Comparison of ENCODE assay signal across 8 cellular contexts in the genomic region with DNA sequence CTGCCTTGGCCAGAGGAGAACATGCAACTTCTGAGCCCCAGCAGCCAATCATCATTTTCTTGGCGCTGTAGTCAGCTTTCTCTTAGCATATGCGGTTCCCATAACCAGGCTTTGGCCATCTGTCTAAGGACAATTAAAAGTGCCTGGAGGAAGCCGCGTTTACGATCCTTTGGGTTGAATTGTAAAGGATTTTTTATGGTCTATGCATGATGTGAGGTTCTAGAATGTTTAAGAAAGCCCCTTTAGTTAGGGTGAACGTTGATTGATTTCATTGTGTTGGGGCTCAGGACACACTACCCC. TPM values are rescaled to one million over a fixed set of nuclear protein-coding genes. Genes with fewer than 3 reads are reported as not detected.
DNase-seq lines count a peak whose midpoint lies in the region; ATAC-seq and TF ChIP-seq lines count a peak whose summit lies in the region.

No MANE protein-coding gene starts in this region.

- H3K9me3 Mint-ChIP-seq in activated B cell treated with CpG ODN at 0.5 μM for 24 hours (no peaks in the 10 kb centered on the region), glutamatergic neuron (ENCODE audit: unreplicated experiment) (peaks cover 10% of the 10 kb centered on the region)

- POLR2A ChIA-PET in activated B cell treated with CpG ODN at 0.5 μM for 24 hours (lab: Charles Lee) = interaction anchor here (0.8 to 14.5 kb wide), 22 partner anchors 9 to 1434 kb away, joined by 3 to 530 read pairs (median 8); a partner anchor contains a TSS

- H3K27ac Mint-ChIP-seq in activated B cell treated with CpG ODN at 0.5 μM for 24 hours = peak overlapping the region; percentile 96
- H3K27ac Mint-ChIP-seq in glutamatergic neuron (ENCODE audit: unreplicated experiment) = peak overlapping the region; percentile 99

- 2 to 5% (median 3%) methylated on average over 6 of the region's 6 CpGs for WGBS in spleen, 5 donors

- H3K36me3 Mint-ChIP-seq in activated B cell treated with CpG ODN at 0.5 μM for 24 hours (ENCODE audit: low read depth) = peaks cover 11% of the 10 kb centered on the region
- H3K36me3 Mint-ChIP-seq in glutamatergic neuron (ENCODE audit: unreplicated experiment) = no peaks in the 10 kb centered on the region

- peak in 1 of 3 donors; percentile 42 for TF ChIP-seq POLR2A in spleen (IDR thresholded peaks at IDR 0.05)

- CTCF ChIA-PET in activated B cell treated with CpG ODN at 0.5 μM for 24 hours (lab: Charles Lee) = interaction anchor here (1.0 to 2.0 kb wide), 4 partner anchors 58 to 134 kb away, joined by 4 to 13 read pairs (median 8); a partner anchor contains a TSS

- H3K4me3 ChIP-seq in H7 (ENCODE audit: insufficient read depth, low read depth, low read length) (peak overlapping the region; percentile 24), spleen (peak overlapping the region; percentile 63 to 95 (median 84))

- ATAC-seq in activated B cell treated with CpG ODN at 0.5 μM for 24 hours (ENCODE audit: low read depth) (no peak), GM19452 (IDR thresholded peaks at IDR 0.05; ENCODE audit: unreplicated experiment) (no peak)

- intact Hi-C loops in activated B cell treated with CpG ODN at 0.5 μM for 24 hours (cut with micrococcal nuclease) = loop anchor here (5.0 to 10.0 kb wide), 5 partner anchors 289 to 1359 kb away; a partner anchor contains a TSS
- intact Hi-C loops in spleen (cut with DNase I; ENCODE audit: low total_unique reads) = loop anchor here (10.0 kb wide), 2 partner anchors 131 to 139 kb away; a partner anchor contains a TSS

- H3K27ac ChIP-seq in spleen = peak overlapping the region; percentile 92 to 99 (median 98)

- TF ChIP-seq CTCF in activated B cell treated with CpG ODN at 0.5 μM for 24 hours (IDR thresholded peaks at IDR 0.05) (no peak), glutamatergic neuron (IDR thresholded peaks at IDR 0.05; ENCODE audit: partially characterized antibody, unreplicated experiment) (no peak), spleen (IDR thresholded peaks at IDR 0.05 in 8 of 11, conservative IDR thresholded peaks at IDR 0.05 in 3 of 11) (no peak)

- H3K9me3 ChIP-seq in spleen = no peaks in the 10 kb centered on the region

- DNase-seq in H7 = no peak
- no peak for DNase-seq in activated B cell treated with CpG ODN at 0.5 μM for 24 hours
- no peak for DNase-seq in glutamatergic neuron
- DNase-seq in spleen = no peak
- no peak for DNase-seq in AML-193 (lab: John Stamatoyannopoulos, UW)
- no peak for DNase-seq in occipital lobe (lab: John Stamatoyannopoulos, UW)
- DNase-seq in foreskin melanocyte = no peak

- H3K36me3 ChIP-seq in H7 (replicated peaks; ENCODE audit: control insufficient read depth, insufficient read depth, low read length) = no peaks in the 10 kb centered on the region
- no peaks in the 10 kb centered on the region for H3K36me3 ChIP-seq in spleen

- peaks cover 15 to 52% (median 33%) of the 10 kb centered on the region in 6 donors for H3K4me1 ChIP-seq in spleen

- H3K27me3 Mint-ChIP-seq in activated B cell treated with CpG ODN at 0.5 μM for 24 hours (no peaks in the 10 kb centered on the region), glutamatergic neuron (ENCODE audit: unreplicated experiment) (peaks cover 9% of the 10 kb centered on the region)

- H3K27me3 ChIP-seq in H7 (ENCODE audit: control insufficient read depth, insufficient read depth, low read length) (no peaks in the 10 kb centered on the region), spleen (replicated peaks in 1 of 7) (no peaks in the 10 kb centered on the region)

- H3K4me3 Mint-ChIP-seq in activated B cell treated with CpG ODN at 0.5 μM for 24 hours = peak overlapping the region; percentile 96
- H3K4me3 Mint-ChIP-seq in glutamatergic neuron (ENCODE audit: unreplicated experiment) = peak overlapping the region; percentile 99

- H3K4me1 Mint-ChIP-seq in activated B cell treated with CpG ODN at 0.5 μM for 24 hours = peaks cover 39% of the 10 kb centered on the region
- peaks cover 7% of the 10 kb centered on the region for H3K4me1 Mint-ChIP-seq in glutamatergic neuron (ENCODE audit: low read depth, unreplicated experiment)

RNA-seq across cellular contexts. Expression of a gene that starts 0.8 kb away (rescaled TPM):
- total RNA-seq in H7 (2014; rRNA removed; shearing (Covaris generic)) = 2.3 and 5.2 TPM in 2 replicates
- total RNA-seq in activated B cell treated with CpG ODN at 0.5 μM for 24 hours = 27.2 and 31.1 TPM in 2 replicates
- 20.8 TPM for total RNA-seq in glutamatergic neuron (ENCODE audit: unreplicated experiment)
- total RNA-seq in spleen = 10 to 100 TPM; 19.0 to 29.8 (median 24.2) TPM
- 1 to 10 TPM; 7.9 to 9.3 (median 8.4) TPM for polyA plus RNA-seq in spleen
- 85.6 TPM for total RNA-seq in occipital lobe

RNA-seq across cellular contexts. Expression of a gene that starts 58.5 kb away (rescaled TPM):
- 124 and 129 TPM in 2 replicates for total RNA-seq in H7 (2014; rRNA removed; shearing (Covaris generic))
- total RNA-seq in activated B cell treated with CpG ODN at 0.5 μM for 24 hours (61.7 and 65.5 TPM in 2 replicates), glutamatergic neuron (ENCODE audit: unreplicated experiment) (26.1 TPM), spleen (100 to 1,000 TPM in 1 of 7 donors, 10 to 100 TPM in 6; 44.8 to 102 (median 64.0) TPM), occipital lobe (118 TPM)
- 10 to 100 TPM; 20.7 to 44.9 (median 31.4) TPM for polyA plus RNA-seq in spleen
